ENCODE assay signal across 1 cellular context in genomic region chr12:48683534-48683933, GRCh38.
TF ChIP-seq lines count a peak whose summit lies in the region.

No MANE protein-coding gene starts in this region.

TF ChIP-seq in HEK293, 187 proteins besides CTCF, POLR2A, EP300 and RAD21 (continued from another document and continues in another):
- TF ChIP-seq ZNF398 (tag by site-specific recombination; IDR thresholded peaks at IDR 0.05) (no peak), ZNF2 (tag by site-specific recombination; IDR thresholded peaks at IDR 0.05) (no peak), ZNF621 (tag by site-specific recombination; IDR thresholded peaks at IDR 0.05) (no peak), ZNF394 (tag by site-specific recombination; IDR thresholded peaks at IDR 0.05; ENCODE audit: borderline replicate concordance) (peak; percentile 97), ZNF701 (tag by site-specific recombination; IDR thresholded peaks at IDR 0.05) (no peak), OSR2 (tag by site-specific recombination; IDR thresholded peaks at IDR 0.05) (peak; percentile 8; the same call in 1 of the 2 replicates), PBX3 (CRISPR knock-in tag; IDR thresholded peaks at IDR 0.05) (no peak), ZBTB48 (tag by site-specific recombination; IDR thresholded peaks at IDR 0.05) (no peak), ZNF280C (tag by site-specific recombination; IDR thresholded peaks at IDR 0.05) (no peak), HOXD13 (CRISPR knock-in tag; IDR thresholded peaks at IDR 0.05; ENCODE audit: borderline replicate concordance) (no peak), ZBTB20 (tag by site-specific recombination; IDR thresholded peaks at IDR 0.05) (no peak), SP3 (tag by site-specific recombination; IDR thresholded peaks at IDR 0.05) (peak; percentile 36; the same call in 1 of the 2 replicates), KLF7 (tag by site-specific recombination; IDR thresholded peaks at IDR 0.05; ENCODE audit: borderline replicate concordance) (no peak), ZBTB10 (tag by site-specific recombination; IDR thresholded peaks at IDR 0.05) (no peak), ZNF16 (tag by site-specific recombination; IDR thresholded peaks at IDR 0.05; ENCODE audit: low read depth) (no peak), SETDB1 (IDR thresholded peaks at IDR 0.05; ENCODE audit: insufficient read length, low read length) (no peak), ZSCAN4 (tag by site-specific recombination; IDR thresholded peaks at IDR 0.05) (no peak), ZNF610 (tag by site-specific recombination; IDR thresholded peaks at IDR 0.05; ENCODE audit: borderline replicate concordance) (no peak), ZFP3 (tag by site-specific recombination; IDR thresholded peaks at IDR 0.05; ENCODE audit: low read depth) (0 out of 2 replicates have a peak, but pooled peaks have one; percentile 33), PRDM2 (tag by site-specific recombination; IDR thresholded peaks at IDR 0.05; ENCODE audit: borderline replicate concordance) (no peak), ZSCAN16 (tag by site-specific recombination; IDR thresholded peaks at IDR 0.05) (no peak), ZNF843 (tag by site-specific recombination; IDR thresholded peaks at IDR 0.05) (no peak), ZNF585B (tag by site-specific recombination; IDR thresholded peaks at IDR 0.05) (no peak), ZBTB11 (tag by site-specific recombination; conservative IDR thresholded peaks at IDR 0.05; ENCODE audit: low read depth) (peak; percentile 85), ZNF670 (tag by site-specific recombination; IDR thresholded peaks at IDR 0.05; ENCODE audit: low read depth) (no peak), ZFP37 (tag by site-specific recombination; IDR thresholded peaks at IDR 0.05) (peak; percentile 69; the same call in 1 of the 2 replicates), ZXDB (tag by site-specific recombination; IDR thresholded peaks at IDR 0.05) (peak; percentile 55), ZNF202 (tag by site-specific recombination; IDR thresholded peaks at IDR 0.05; ENCODE audit: borderline replicate concordance) (peak; percentile 95), ZNF132 (tag by site-specific recombination; IDR thresholded peaks at IDR 0.05; ENCODE audit: borderline replicate concordance) (no peak), ZBTB44 (tag by site-specific recombination; IDR thresholded peaks at IDR 0.05) (no peak), ZBTB1 (tag by site-specific recombination; IDR thresholded peaks at IDR 0.05) (no peak), ZNF707 (tag by site-specific recombination; IDR thresholded peaks at IDR 0.05) (no peak), KLF10 (tag by site-specific recombination; IDR thresholded peaks at IDR 0.05) (no peak), ZNF544 (tag by site-specific recombination; IDR thresholded peaks at IDR 0.05) (no peak), ZNF571 (tag by site-specific recombination; IDR thresholded peaks at IDR 0.05) (no peak), ZNF660 (tag by site-specific recombination; IDR thresholded peaks at IDR 0.05) (no peak), AEBP2 (tag by site-specific recombination; IDR thresholded peaks at IDR 0.05; ENCODE audit: borderline replicate concordance) (peak; percentile 61; the same call in 1 of the 2 replicates)
